Comparison of ENCODE assay signal across 22 cellular contexts in the genomic region with DNA sequence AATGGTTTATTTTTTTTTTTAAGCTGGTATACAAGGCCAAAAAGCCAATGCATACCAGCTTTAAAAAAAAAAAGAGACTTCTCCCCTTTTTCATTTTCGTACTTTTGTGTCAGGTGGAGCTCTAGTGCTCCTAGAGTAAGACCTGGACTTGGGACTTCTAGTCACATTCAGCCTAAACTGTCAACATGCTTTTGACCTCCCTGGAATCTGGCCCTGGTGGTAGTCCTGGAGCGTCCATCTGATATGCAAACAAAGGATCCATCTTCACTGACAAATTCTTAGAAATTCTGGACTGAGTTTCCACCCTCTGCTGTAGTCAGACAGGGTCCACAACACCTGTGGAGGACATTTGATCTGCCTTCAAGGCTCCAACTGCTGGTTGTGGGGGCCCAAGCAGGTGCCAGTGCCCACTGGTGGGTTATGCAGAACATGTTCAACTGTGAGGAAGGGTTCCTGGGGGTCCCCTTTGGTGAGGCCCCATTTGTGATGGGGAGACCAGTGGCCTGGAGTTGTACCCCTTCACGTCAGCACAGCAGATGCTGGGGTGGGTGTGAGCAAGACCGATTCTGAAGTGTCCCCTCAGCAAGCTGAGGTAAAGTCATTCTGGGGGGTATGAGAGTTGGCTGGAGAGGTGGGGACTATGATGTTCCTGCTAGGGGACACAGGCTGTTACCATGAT.
"Had no signal": no experiment of that assay in that cellular context is flagged by ENCODE, and none has a peak within 500 bp of the region (broad histone marks: within the 10 kb centered on the region; RNA-seq: fewer than 3 reads in every experiment).

No MANE protein-coding gene starts in this region.

- H3K9me3 ChIP-seq: body of pancreas, colonic mucosa, pancreas, sigmoid colon, testis had no signal

- H3K4me3 ChIP-seq: body of pancreas, colonic mucosa, pancreas, sigmoid colon, testis had no signal

- DNase-seq: activated B cell treated with CpG ODN at 0.5 μM for 24 hours; activated CD4-positive, alpha-beta T cell treated with anti-CD3 and anti-CD28 coated beads for 4 hours; activated CD8-positive, alpha-beta memory T cell treated with anti-CD3 and anti-CD28 coated beads, Interleukin-2, amount 50 U/mL, for 4 hours; activated CD8-positive, alpha-beta T cell treated with anti-CD3 and anti-CD28 coated beads, Interleukin-2, amount 10 ng/mL, durations not matched to agents 7 days and 5 days; activated gamma-delta T cell; activated naive CD8-positive, alpha-beta T cell treated with anti-CD3 and anti-CD28 coated beads, Interleukin-2, amount 10 ng/mL, durations not matched to agents 7 days and 5 days; activated T-cell treated with anti-CD3 and anti-CD28 coated beads, Interleukin-2, amount 50 U/mL, for 72 hours; amygdala; body of pancreas; central memory CD4-positive, alpha-beta T cell; colonic mucosa; foreskin melanocyte; left ventricle myocardium superior; mesenchymal stem cell; naive thymus-derived CD4-positive, alpha-beta T cell; pancreas; sigmoid colon; stimulated activated CD4-positive, alpha-beta T cell treated with anti-CD3 and anti-CD28 coated beads, Interleukin-4, amount 100 ng/mL, for 24 hours; testis had no signal

- H3K27me3 ChIP-seq: body of pancreas, colonic mucosa, pancreas, testis had no signal

- H3K9me3 Mint-ChIP-seq: activated B cell treated with CpG ODN at 0.5 μM for 24 hours; activated naive CD8-positive, alpha-beta T cell treated with anti-CD3 and anti-CD28 coated beads, Interleukin-2, amount 10 ng/mL, durations not matched to agents 7 days and 5 days; activated T-cell treated with anti-CD3 and anti-CD28 coated beads, Interleukin-2, amount 50 U/mL, for 72 hours; stimulated activated effector memory CD8-positive, alpha-beta T cell treated with anti-CD3 and anti-CD28 coated beads, Interleukin-12 subunit alpha, Interleukin-12 subunit beta, amount 100 ng/mL, for 72 hours; T-helper 2 cell treated with Interferon-gamma antibody and Interleukin-4, amounts not matched to agents 5 μg/mL and 100 μg/mL, for 36 hours; type B pancreatic cell had no signal

- H3K4me1 Mint-ChIP-seq: activated naive CD8-positive, alpha-beta T cell treated with anti-CD3 and anti-CD28 coated beads, Interleukin-2, amount 10 ng/mL, durations not matched to agents 7 days and 5 days; stimulated activated effector memory CD8-positive, alpha-beta T cell treated with anti-CD3 and anti-CD28 coated beads, Interleukin-12 subunit alpha, Interleukin-12 subunit beta, amount 100 ng/mL, for 72 hours had no signal

- ATAC-seq: activated CD8-positive, alpha-beta T cell treated with anti-CD3 and anti-CD28 coated beads, Interleukin-2, amount 10 ng/mL, durations not matched to agents 7 days and 5 days; activated T-cell treated with anti-CD3 and anti-CD28 coated beads, Interleukin-2, amount 50 U/mL, for 72 hours; body of pancreas; left ventricle myocardium superior; naive thymus-derived CD4-positive, alpha-beta T cell; pancreas; stimulated activated effector memory CD8-positive, alpha-beta T cell treated with anti-CD3 and anti-CD28 coated beads, Interleukin-12 subunit alpha, Interleukin-12 subunit beta, amount 100 ng/mL, for 72 hours had no signal

- H3K27ac ChIP-seq: body of pancreas, colonic mucosa, pancreas, sigmoid colon, testis had no signal

- H3K36me3 ChIP-seq: colonic mucosa, pancreas, sigmoid colon had no signal

- H3K36me3 Mint-ChIP-seq: activated naive CD8-positive, alpha-beta T cell treated with anti-CD3 and anti-CD28 coated beads, Interleukin-2, amount 10 ng/mL, durations not matched to agents 7 days and 5 days; naive thymus-derived CD4-positive, alpha-beta T cell; stimulated activated effector memory CD8-positive, alpha-beta T cell treated with anti-CD3 and anti-CD28 coated beads, Interleukin-12 subunit alpha, Interleukin-12 subunit beta, amount 100 ng/mL, for 72 hours; type B pancreatic cell had no signal

- H3K4me1 ChIP-seq: body of pancreas, colonic mucosa, pancreas, sigmoid colon, testis had no signal

- H3K27ac Mint-ChIP-seq: activated B cell treated with CpG ODN at 0.5 μM for 24 hours; activated CD8-positive, alpha-beta T cell treated with anti-CD3 and anti-CD28 coated beads, Interleukin-2, amount 10 ng/mL, durations not matched to agents 7 days and 5 days; activated naive CD8-positive, alpha-beta T cell treated with anti-CD3 and anti-CD28 coated beads, Interleukin-2, amount 10 ng/mL, durations not matched to agents 7 days and 5 days; activated T-cell treated with anti-CD3 and anti-CD28 coated beads, Interleukin-2, amount 50 U/mL, for 72 hours; naive thymus-derived CD4-positive, alpha-beta T cell; stimulated activated effector memory CD8-positive, alpha-beta T cell treated with anti-CD3 and anti-CD28 coated beads, Interleukin-12 subunit alpha, Interleukin-12 subunit beta, amount 100 ng/mL, for 72 hours; T-helper 2 cell treated with Interferon-gamma antibody and Interleukin-4, amounts not matched to agents 5 μg/mL and 100 μg/mL, for 36 hours; type B pancreatic cell had no signal

- H3K4me3 Mint-ChIP-seq: activated B cell treated with CpG ODN at 0.5 μM for 24 hours; activated CD8-positive, alpha-beta T cell treated with anti-CD3 and anti-CD28 coated beads, Interleukin-2, amount 10 ng/mL, durations not matched to agents 7 days and 5 days; activated naive CD8-positive, alpha-beta T cell treated with anti-CD3 and anti-CD28 coated beads, Interleukin-2, amount 10 ng/mL, durations not matched to agents 7 days and 5 days; activated T-cell treated with anti-CD3 and anti-CD28 coated beads, Interleukin-2, amount 50 U/mL, for 72 hours; naive thymus-derived CD4-positive, alpha-beta T cell; stimulated activated effector memory CD8-positive, alpha-beta T cell treated with anti-CD3 and anti-CD28 coated beads, Interleukin-12 subunit alpha, Interleukin-12 subunit beta, amount 100 ng/mL, for 72 hours; T-helper 2 cell treated with Interferon-gamma antibody and Interleukin-4, amounts not matched to agents 5 μg/mL and 100 μg/mL, for 36 hours; type B pancreatic cell had no signal
